25 cellular contexts compared by ENCODE assay signal in genomic region chr9:134004131-134004873, GRCh38. TPM values are rescaled to one million over a fixed set of nuclear protein-coding genes. Genes with fewer than 3 reads are reported as not detected.
DNase-seq lines count a peak whose midpoint lies in the region; ATAC-seq, FAIRE-seq and TF ChIP-seq lines count a peak whose summit lies in the region.
"Had no signal": no experiment of that assay in that cellular context is flagged by ENCODE, and none has a peak within 500 bp of the region (broad histone marks: within the 10 kb centered on the region; RNA-seq: fewer than 3 reads in every experiment).

No MANE protein-coding gene starts in this region.

- no peak overlapping the region for H3K4me3 ChIP-seq in right atrium auricular region
- H3K4me3 ChIP-seq in astrocyte (ENCODE audit: insufficient read depth, low read depth, low read length), result no peak overlapping the region
- H3K4me3 ChIP-seq in HepG2 (replicated peaks in 1 of 3; ENCODE audit: insufficient read depth in 1 of 3, low read depth in 2 of 3, low read length in 3 of 3), result peak overlapping the region in 1 of 3 experiments; percentile 40; a peak in 2 of 6 replicates
- H3K4me3 ChIP-seq: MG63, SJCRH30 had no signal

- H3K4me2 ChIP-seq in astrocyte (ENCODE audit: low read length), result no peak overlapping the region
- peak overlapping the region; percentile 64 for H3K4me2 ChIP-seq in HepG2 (ENCODE audit: low read depth, low read length)

- ATAC-seq in Right ventricle myocardium inferior (peak; percentile 28), HepG2 (peak; percentile 87), HG03045 (IDR thresholded peaks at IDR 0.05; ENCODE audit: unreplicated experiment) (no peak)
- peak; percentile 31 for ATAC-seq in stimulated activated effector memory CD8-positive, alpha-beta T cell treated with anti-CD3 and anti-CD28 coated beads, Interleukin-12 subunit alpha, Interleukin-12 subunit beta, amount 100 ng/mL, for 72 hours
- ATAC-seq: CD8-positive, alpha-beta T cell; Panc1 had no signal

- FAIRE-seq in astrocyte (lab: Jason Lieb, UNC) (no peak), HepG2 (lab: Jason Lieb, UNC) (no peak)
- FAIRE-seq: H54 had no signal

- H3K27ac ChIP-seq in right atrium auricular region (no peak overlapping the region), astrocyte (ENCODE audit: low read depth, low read length) (no peak overlapping the region), HepG2 (ENCODE audit: extremely low read length, insufficient read depth, low read length) (no peak overlapping the region)
- H3K27ac ChIP-seq: 22Rv1, SJCRH30 had no signal

- 39% methylated on average over 7 of the region's 20 CpGs for WGBS in HepG2 (ENCODE audit: low lambda C conversion rate)

- no peak for TF ChIP-seq POLR2A in HepG2 (IDR thresholded peaks at IDR 0.05; ENCODE audit: insufficient read depth in 1 of 2, low read depth in 2 of 2, low read length in 2 of 2)

- no peak for TF ChIP-seq CTCF in right atrium auricular region (IDR thresholded peaks at IDR 0.05)
- TF ChIP-seq CTCF in astrocyte (IDR thresholded peaks at IDR 0.05; ENCODE audit: insufficient read depth, low read depth, low read length), result no peak
- TF ChIP-seq CTCF in HepG2 (CRISPR knock-in tag; IDR thresholded peaks at IDR 0.05), result no peak; the same call in 1 of the 2 replicates
- no peak for TF ChIP-seq CTCF in osteocyte (IDR thresholded peaks at IDR 0.05)

- H3K36me3 Mint-ChIP-seq in astrocyte (ENCODE audit: low read depth, unreplicated experiment) (no peaks in the 10 kb centered on the region), osteocyte (ENCODE audit: unreplicated experiment) (no peaks in the 10 kb centered on the region)
- H3K36me3 Mint-ChIP-seq in stimulated activated effector memory CD8-positive, alpha-beta T cell treated with anti-CD3 and anti-CD28 coated beads, Interleukin-12 subunit alpha, Interleukin-12 subunit beta, amount 100 ng/mL, for 72 hours, result no peaks in the 10 kb centered on the region
- H3K36me3 Mint-ChIP-seq: CD8-positive, alpha-beta T cell had no signal

- H3K27ac Mint-ChIP-seq in astrocyte (ENCODE audit: unreplicated experiment) (peak overlapping the region; percentile 55), osteocyte (ENCODE audit: unreplicated experiment) (no peak overlapping the region)
- H3K27ac Mint-ChIP-seq in stimulated activated effector memory CD8-positive, alpha-beta T cell treated with anti-CD3 and anti-CD28 coated beads, Interleukin-12 subunit alpha, Interleukin-12 subunit beta, amount 100 ng/mL, for 72 hours, result no peak overlapping the region
- H3K27ac Mint-ChIP-seq: CD8-positive, alpha-beta T cell had no signal

- peaks cover 4% of the 10 kb centered on the region for H3K9me3 Mint-ChIP-seq in astrocyte (ENCODE audit: unreplicated experiment)
- H3K9me3 Mint-ChIP-seq in stimulated activated effector memory CD8-positive, alpha-beta T cell treated with anti-CD3 and anti-CD28 coated beads, Interleukin-12 subunit alpha, Interleukin-12 subunit beta, amount 100 ng/mL, for 72 hours, result no peaks in the 10 kb centered on the region
- H3K9me3 Mint-ChIP-seq in osteocyte (ENCODE audit: unreplicated experiment), result no peaks in the 10 kb centered on the region
- H3K9me3 Mint-ChIP-seq: CD8-positive, alpha-beta T cell had no signal

- no peak overlapping the region for H3K9ac ChIP-seq in astrocyte (ENCODE audit: low read length)
- no peak overlapping the region for H3K9ac ChIP-seq in HepG2 (ENCODE audit: insufficient read depth, low read depth, low read length)

- TF ChIP-seq EP300 in HepG2 (IDR thresholded peaks at IDR 0.05; ENCODE audit: low read depth in 2 of 2, low read length in 2 of 2), result no peak
- no peak for TF ChIP-seq EP300 in HepG2 (CRISPR knock-in tag; IDR thresholded peaks at IDR 0.05; ENCODE audit: borderline replicate concordance)

- H3K4me1 ChIP-seq in right atrium auricular region, result peaks cover 0 to 4% of the 10 kb centered on the region in 2 donors
- H3K4me1 ChIP-seq in astrocyte (ENCODE audit: insufficient read depth, low read length), result peaks cover 3% of the 10 kb centered on the region
- peaks cover 13% of the 10 kb centered on the region for H3K4me1 ChIP-seq in HepG2 (ENCODE audit: insufficient read depth, low read length)

- DNase-seq in Right ventricle myocardium inferior (ENCODE audit: missing footprints) (peak; percentile 42), right atrium auricular region (ENCODE audit: low spot score) (no peak), astrocyte (ENCODE audit: low read depth) (no peak), HepG2 (ENCODE audit: low spot score) (no peak), osteocyte (ENCODE audit: extremely low spot score, unreplicated experiment) (no peak), activated gamma-delta T cell (lab: John Stamatoyannopoulos, UW) (no peak)
- DNase-seq in stimulated activated effector memory CD8-positive, alpha-beta T cell treated with anti-CD3 and anti-CD28 coated beads, Interleukin-12 subunit alpha, Interleukin-12 subunit beta, amount 100 ng/mL, for 72 hours (ENCODE audit: low spot score in 2 of 2), result no peak
- DNase-seq: AML-193; C1 segment of cervical spinal cord; Calu3; CD8-positive, alpha-beta T cell; DMS53; GF-D8; MG63; NCI-H1048; NCI-H1436; NCI-H187 treated with DMSO at 0.1 percent for 48 hours; NCI-H2107; NCI-H446 treated with DMSO at 0.1 percent for 48 hours; NCI-H69; SJCRH30 had no signal

- POLR2A ChIA-PET in HepG2 (lab: Yijun Ruan, JAX), result interaction anchor here (1.7 kb wide), 1 partner anchor 11 kb away, joined by 6 read pairs; no protein-coding TSS in a partner anchor

- H3K79me2 ChIP-seq in astrocyte (ENCODE audit: insufficient read depth, low read length) (no peaks in the 10 kb centered on the region), HepG2 (ENCODE audit: insufficient read depth, low read length) (no peaks in the 10 kb centered on the region)

- no peaks in the 10 kb centered on the region for H3K9me3 ChIP-seq in right atrium auricular region
- no peaks in the 10 kb centered on the region for H3K9me3 ChIP-seq in astrocyte (ENCODE audit: insufficient read depth, low read depth, low read length)
- H3K9me3 ChIP-seq in HepG2 (ENCODE audit: low read length), result no peaks in the 10 kb centered on the region
- H3K9me3 ChIP-seq: MG63, SJCRH30 had no signal

- TF ChIP-seq RAD21 in HepG2 (CRISPR knock-in tag; IDR thresholded peaks at IDR 0.05), result no peak

- no peaks in the 10 kb centered on the region for H4K20me1 ChIP-seq in astrocyte (ENCODE audit: insufficient read depth, low read length)
- no peaks in the 10 kb centered on the region for H4K20me1 ChIP-seq in HepG2 (ENCODE audit: insufficient read depth, low read length)

- H3K4me1 Mint-ChIP-seq in astrocyte (ENCODE audit: low read depth, unreplicated experiment) (no peaks in the 10 kb centered on the region), osteocyte (ENCODE audit: unreplicated experiment) (peaks cover 7% of the 10 kb centered on the region)
- H3K4me1 Mint-ChIP-seq in stimulated activated effector memory CD8-positive, alpha-beta T cell treated with anti-CD3 and anti-CD28 coated beads, Interleukin-12 subunit alpha, Interleukin-12 subunit beta, amount 100 ng/mL, for 72 hours, result no peaks in the 10 kb centered on the region

- no TSS peak for BruUV-seq in HepG2 (replicated peaks; lab: Mats Ljungman, UMichigan)

- CTCF ChIA-PET in HepG2 (lab: Yijun Ruan, JAX; ENCODE audit: low intra/inter-chr PET ratio, low total read pairs), result no interaction called here

- H3K36me3 ChIP-seq in right atrium auricular region (no peaks in the 10 kb centered on the region), astrocyte (ENCODE audit: insufficient read depth, low read length) (no peaks in the 10 kb centered on the region), HepG2 (replicated peaks in 1 of 2; ENCODE audit: control insufficient read depth in 1 of 2, insufficient read depth in 2 of 2, low read length in 2 of 2) (no peaks in the 10 kb centered on the region)
- H3K36me3 ChIP-seq: MG63, SJCRH30 had no signal

- in situ Hi-C loops in HepG2 (cut with HindIII; ENCODE audit: extremely low pct_ligation_motif_present, low pct_unique_long_range_greater_than_20kb), result no loop called here

- H3K27me3 ChIP-seq in right atrium auricular region (no peaks in the 10 kb centered on the region), astrocyte (ENCODE audit: insufficient read depth, low read length) (peaks cover 5% of the 10 kb centered on the region), HepG2 (ENCODE audit: control insufficient read depth in 1 of 2, insufficient read depth in 2 of 2, low read length in 2 of 2) (peaks cover 2 to 21% of the 10 kb centered on the region in 2 experiments; a peak in 3 of 5 replicates)
- H3K27me3 ChIP-seq: MG63, SJCRH30 had no signal

- H2AFZ ChIP-seq in astrocyte (ENCODE audit: low read depth, low read length) (no peak overlapping the region), HepG2 (ENCODE audit: low read length) (no peak overlapping the region)

- intact Hi-C loops in Right ventricle myocardium inferior (cut with DNase I) (no loop called here), HepG2 (cut with micrococcal nuclease; ENCODE audit: unreplicated experiment) (no loop called here)

- no peak overlapping the region for H3K4me3 Mint-ChIP-seq in astrocyte (ENCODE audit: unreplicated experiment)
- H3K4me3 Mint-ChIP-seq in stimulated activated effector memory CD8-positive, alpha-beta T cell treated with anti-CD3 and anti-CD28 coated beads, Interleukin-12 subunit alpha, Interleukin-12 subunit beta, amount 100 ng/mL, for 72 hours, result no peak overlapping the region
- H3K4me3 Mint-ChIP-seq in osteocyte (ENCODE audit: unreplicated experiment), result no peak overlapping the region
- H3K4me3 Mint-ChIP-seq: CD8-positive, alpha-beta T cell had no signal

- H3K27me3 Mint-ChIP-seq in astrocyte (ENCODE audit: low read depth, unreplicated experiment), result peaks cover 46% of the 10 kb centered on the region
- H3K27me3 Mint-ChIP-seq in osteocyte (ENCODE audit: unreplicated experiment), result peaks cover 3% of the 10 kb centered on the region

RNA-seq across cellular contexts. Expression of gene VAV2, which starts 12.2 kb away (rescaled TPM):
- 7.6 TPM for total RNA-seq in Right ventricle myocardium inferior
- 1 to 10 TPM; 3.4 to 6.0 TPM for total RNA-seq in right atrium auricular region
- 36.5 and 41.6 TPM in 2 replicates for total RNA-seq in astrocyte
- 21.2 and 22.5 TPM in 2 replicates for total RNA-seq in HepG2 (2016; rRNA removed; fragmentation: Illumina TruSeq; extraction: Trizol)
- 11.6 and 15.3 TPM in 2 replicates for total RNA-seq in HepG2 (2016; cell fraction: cytosol; rRNA removed; fragmentation: Illumina TruSeq; extraction: Trizol; ENCODE audit: low read depth)
- total RNA-seq in HepG2 (2016; cell fraction: insoluble cytoplasmic fraction; rRNA removed; fragmentation: Illumina TruSeq; extraction: Trizol), result 17.5 and 22.6 TPM in 2 replicates
- total RNA-seq in HepG2 (2016; cell fraction: membrane; rRNA removed; fragmentation: Illumina TruSeq; extraction: Trizol), result 15.0 and 15.8 TPM in 2 replicates
- 24.8 and 26.3 TPM in 2 replicates for total RNA-seq in HepG2 (2016; cell fraction: nucleus; rRNA removed; fragmentation: Illumina TruSeq; extraction: Trizol)
- 22.9 and 32.7 TPM in 2 replicates for polyA plus RNA-seq in HepG2 (2011; rRNA removed)
- polyA plus RNA-seq in HepG2 (2011; cell fraction: cytosol; rRNA removed), result 23.2 and 24.2 TPM in 2 replicates
- polyA plus RNA-seq in HepG2 (2011; cell fraction: nucleus; rRNA removed), result 70.9 and 79.3 TPM in 2 replicates
- 34.9 and 35.5 TPM in 2 replicates for polyA plus RNA-seq in HepG2 (2012)
- polyA plus RNA-seq in HepG2 (2016; cell fraction: cytosol; fragmentation: Illumina TruSeq; extraction: Trizol; ENCODE audit: low read depth), result 2.1 and 2.5 TPM in 2 replicates
- polyA plus RNA-seq in HepG2 (2016; cell fraction: insoluble cytoplasmic fraction; fragmentation: Illumina TruSeq; extraction: Trizol; ENCODE audit: low read depth), result 21.5 and 26.8 TPM in 2 replicates
- 8.7 and 9.2 TPM in 2 replicates for polyA plus RNA-seq in HepG2 (2016; cell fraction: membrane; fragmentation: Illumina TruSeq; extraction: Trizol; ENCODE audit: low read depth)
- 61.9 and 62.3 TPM in 2 replicates for polyA plus RNA-seq in HepG2 (2016; cell fraction: nucleus; fragmentation: Illumina TruSeq; extraction: Trizol; ENCODE audit: insufficient read depth, low read depth)
- polyA minus RNA-seq in HepG2 (2011; rRNA and poly(A)+ RNA removed; ENCODE audit: low replicate concordance), result 37.6 and 51.8 TPM in 2 replicates
- 33.6 and 35.2 TPM in 2 replicates for polyA minus RNA-seq in HepG2 (2011; cell fraction: cytosol; rRNA and poly(A)+ RNA removed)
- polyA minus RNA-seq in HepG2 (2011; cell fraction: nucleus; rRNA and poly(A)+ RNA removed), result 32.7 and 34.4 TPM in 2 replicates
- 21.5 and 24.4 TPM in 2 replicates for total RNA-seq in osteocyte

RNA-seq across cellular contexts. Expression of gene BRD3OS, which starts 21.0 kb away (rescaled TPM):
- total RNA-seq in Right ventricle myocardium inferior, result 6.2 TPM
- 10 to 100 TPM in 1 of 2 donors, 1 to 10 TPM in 1; 7.8 to 11.2 TPM for total RNA-seq in right atrium auricular region
- total RNA-seq in astrocyte, result 20.2 and 21.7 TPM in 2 replicates
- total RNA-seq in HepG2 (2016; rRNA removed; fragmentation: Illumina TruSeq; extraction: Trizol), result 4.9 and 5.0 TPM in 2 replicates
- 2.6 and 4.1 TPM in 2 replicates for total RNA-seq in HepG2 (2016; cell fraction: cytosol; rRNA removed; fragmentation: Illumina TruSeq; extraction: Trizol; ENCODE audit: low read depth)
- 4.9 and 5.5 TPM in 2 replicates for total RNA-seq in HepG2 (2016; cell fraction: insoluble cytoplasmic fraction; rRNA removed; fragmentation: Illumina TruSeq; extraction: Trizol)
- total RNA-seq in HepG2 (2016; cell fraction: membrane; rRNA removed; fragmentation: Illumina TruSeq; extraction: Trizol), result 10.3 and 11.9 TPM in 2 replicates
- 3.1 and 4.3 TPM in 2 replicates for total RNA-seq in HepG2 (2016; cell fraction: nucleus; rRNA removed; fragmentation: Illumina TruSeq; extraction: Trizol)
- 3.9 and 5.7 TPM in 2 replicates for polyA plus RNA-seq in HepG2 (2011; rRNA removed)
- polyA plus RNA-seq in HepG2 (2011; cell fraction: cytosol; rRNA removed), result 3.3 and 4.0 TPM in 2 replicates
- polyA plus RNA-seq in HepG2 (2011; cell fraction: nucleus; rRNA removed), result 3.3 and 3.7 TPM in 2 replicates
- polyA plus RNA-seq in HepG2 (2012), result 2.3 and 2.6 TPM in 2 replicates
- 4.5 and 6.0 TPM in 2 replicates for polyA plus RNA-seq in HepG2 (2016; cell fraction: cytosol; fragmentation: Illumina TruSeq; extraction: Trizol; ENCODE audit: low read depth)
- polyA plus RNA-seq in HepG2 (2016; cell fraction: insoluble cytoplasmic fraction; fragmentation: Illumina TruSeq; extraction: Trizol; ENCODE audit: low read depth), result 5.4 and 5.8 TPM in 2 replicates
- polyA plus RNA-seq in HepG2 (2016; cell fraction: membrane; fragmentation: Illumina TruSeq; extraction: Trizol; ENCODE audit: low read depth), result 8.8 and 10.1 TPM in 2 replicates
- polyA plus RNA-seq in HepG2 (2016; cell fraction: nucleus; fragmentation: Illumina TruSeq; extraction: Trizol; ENCODE audit: insufficient read depth, low read depth), result 4.3 and 5.4 TPM in 2 replicates
- 5.6 and 12.7 TPM in 2 replicates for polyA minus RNA-seq in HepG2 (2011; rRNA and poly(A)+ RNA removed; ENCODE audit: low replicate concordance)
- 2.5 and 3.1 TPM in 2 replicates for polyA minus RNA-seq in HepG2 (2011; cell fraction: cytosol; rRNA and poly(A)+ RNA removed)
- polyA minus RNA-seq in HepG2 (2011; cell fraction: nucleus; rRNA and poly(A)+ RNA removed), result 1.5 and 2.1 TPM in 2 replicates
- 19.9 and 22.0 TPM in 2 replicates for total RNA-seq in osteocyte
